Comparison of ENCODE assay signal across 8 cellular contexts in the genomic region with DNA sequence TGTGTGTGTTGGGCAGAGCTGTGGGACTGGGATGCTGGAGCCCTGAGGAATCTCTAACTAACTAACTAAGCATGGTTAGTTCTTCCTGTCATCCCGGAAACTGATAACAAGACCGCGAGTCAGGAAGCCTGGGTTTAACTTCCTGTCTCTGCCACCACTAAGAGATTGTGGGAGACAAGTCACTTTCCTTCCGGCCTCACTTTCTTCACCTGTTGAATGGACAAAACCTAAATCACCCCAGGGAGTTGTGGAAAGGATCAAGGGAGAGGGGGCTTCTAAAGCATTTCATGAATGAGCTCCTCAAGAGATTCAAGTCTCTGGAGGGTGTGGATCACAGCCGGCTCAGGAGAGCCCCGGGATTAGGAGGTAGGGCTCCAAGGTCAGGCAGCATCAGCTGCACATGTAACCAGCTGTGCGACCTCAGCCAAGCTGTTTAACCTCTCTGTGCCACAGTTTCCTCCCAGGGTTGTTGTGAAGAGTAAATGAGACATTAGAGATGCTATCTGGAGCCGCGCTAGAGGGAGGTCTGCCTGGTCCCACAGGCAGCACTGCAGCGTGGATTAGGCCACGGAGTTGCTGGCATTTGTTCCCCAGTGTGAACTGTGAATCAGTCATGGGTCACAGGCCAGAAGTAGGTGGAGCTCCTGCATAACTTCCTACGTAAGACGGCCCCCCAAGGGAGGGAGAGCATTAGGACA.
A peak's percentile ranks its signal among the peaks of the same experiment; 100 is the strongest.
DNase-seq lines count a peak whose midpoint lies in the region; ATAC-seq, FAIRE-seq and TF ChIP-seq lines count a peak whose summit lies in the region.
"Had no signal": no experiment of that assay in that cellular context is flagged by ENCODE, and none has a peak within 500 bp of the region (broad histone marks: within the 10 kb centered on the region; RNA-seq: fewer than 3 reads in every experiment).

No MANE protein-coding gene starts in this region.

- no peaks in the 10 kb centered on the region; the same call in 1 of the 2 replicates for H3K4me1 ChIP-seq in GM23338 (ENCODE audit: insufficient read depth)
- H3K4me1 ChIP-seq in GM12878 (ENCODE audit: control insufficient read depth, insufficient read depth, low read length): peaks cover 5% of the 10 kb centered on the region; the same call in 1 of the 2 replicates
- peaks cover 26 to 33% of the 10 kb centered on the region in 2 donors for H3K4me1 ChIP-seq in naive thymus-derived CD4-positive, alpha-beta T cell (ENCODE audit: control insufficient read depth in 2 of 2, insufficient read depth in 2 of 2, low read length in 2 of 2)
- peaks cover 28% of the 10 kb centered on the region for H3K4me1 ChIP-seq in upper lobe of right lung

- no peak overlapping the region for H3K4me3 Mint-ChIP-seq in GM23338
- H3K4me3 Mint-ChIP-seq in T-helper 1 cell treated with Interleukin-12 subunit alpha and Interleukin-12 subunit beta and Interleukin-4 antibody, amounts not matched to agents 30 μg/mL and 1 μg/mL, for 36 hours: peak overlapping the region; percentile 55
- peak overlapping the region; percentile 59 to 83 (median 72) for H3K4me3 Mint-ChIP-seq in naive thymus-derived CD4-positive, alpha-beta T cell

- H3K9me3 Mint-ChIP-seq in GM23338: no peaks in the 10 kb centered on the region; the same call in 2 of the 3 replicates
- no peaks in the 10 kb centered on the region for H3K9me3 Mint-ChIP-seq in T-helper 1 cell treated with Interleukin-12 subunit alpha and Interleukin-12 subunit beta and Interleukin-4 antibody, amounts not matched to agents 30 μg/mL and 1 μg/mL, for 36 hours
- no peaks in the 10 kb centered on the region for H3K9me3 Mint-ChIP-seq in naive thymus-derived CD4-positive, alpha-beta T cell

- no peaks in the 10 kb centered on the region for H3K36me3 Mint-ChIP-seq in GM23338 (ENCODE audit: low read depth)
- H3K36me3 Mint-ChIP-seq in T-helper 1 cell treated with Interleukin-12 subunit alpha and Interleukin-12 subunit beta and Interleukin-4 antibody, amounts not matched to agents 30 μg/mL and 1 μg/mL, for 36 hours (ENCODE audit: low read depth): peaks cover 9% of the 10 kb centered on the region
- peaks cover 0 to 6% (median 0%) of the 10 kb centered on the region in 5 donors for H3K36me3 Mint-ChIP-seq in naive thymus-derived CD4-positive, alpha-beta T cell

- H3K9me2 ChIP-seq in GM23338 (ENCODE audit: insufficient read depth): no peaks in the 10 kb centered on the region

- H4K20me1 ChIP-seq in GM23338 (replicated peaks; ENCODE audit: insufficient read depth) (no peaks in the 10 kb centered on the region), GM12878 (ENCODE audit: control insufficient read depth, insufficient read depth) (no peaks in the 10 kb centered on the region)

- H3K36me3 ChIP-seq in GM23338 (ENCODE audit: insufficient read depth) (no peaks in the 10 kb centered on the region), GM12878 (ENCODE audit: control insufficient read depth in 2 of 2, insufficient read depth in 2 of 2, low read length in 1 of 2) (no peaks in the 10 kb centered on the region; a peak in 1 of 4 replicates), upper lobe of right lung (no peaks in the 10 kb centered on the region)
- no peaks in the 10 kb centered on the region for H3K36me3 ChIP-seq in naive thymus-derived CD4-positive, alpha-beta T cell (ENCODE audit: control insufficient read depth in 2 of 3, insufficient read depth in 3 of 3, low read length in 3 of 3)
- H3K36me3 ChIP-seq: WERI-Rb-1 had no signal

- no peak for DNase-seq in GM23338 (ENCODE audit: low spot score)
- no peak for DNase-seq in GM12878 (ENCODE audit: low read depth, low spot score)
- DNase-seq in naive thymus-derived CD4-positive, alpha-beta T cell: peak in 4 of 9 donors; percentile 2 to 28 (median 22)
- DNase-seq in upper lobe of right lung: no peak
- DNase-seq: WERI-Rb-1 had no signal

- no peak overlapping the region for H3K27ac Mint-ChIP-seq in GM23338
- peak overlapping the region; percentile 31 for H3K27ac Mint-ChIP-seq in T-helper 1 cell treated with Interleukin-12 subunit alpha and Interleukin-12 subunit beta and Interleukin-4 antibody, amounts not matched to agents 30 μg/mL and 1 μg/mL, for 36 hours
- peak overlapping the region; percentile 14 to 83 (median 60) for H3K27ac Mint-ChIP-seq in naive thymus-derived CD4-positive, alpha-beta T cell

- FAIRE-seq in GM12878 (lab: Jason Lieb, UNC): peak; percentile 54

- RAD21 ChIA-PET in GM12878 (lab: Charles Lee; ENCODE audit: unreplicated experiment): interaction anchor here (1.1 to 1.7 kb wide), 2 partner anchors 19 to 50 kb away, joined by 3 read pairs; no protein-coding TSS in a partner anchor

- H3K9me3 ChIP-seq in GM12878 (replicated peaks; ENCODE audit: control insufficient read depth, insufficient read depth, low read length): no peaks in the 10 kb centered on the region
- no peaks in the 10 kb centered on the region for H3K9me3 ChIP-seq in naive thymus-derived CD4-positive, alpha-beta T cell (ENCODE audit: control insufficient read depth in 2 of 3, low read length in 3 of 3)
- no peaks in the 10 kb centered on the region for H3K9me3 ChIP-seq in upper lobe of right lung

- H3K27ac ChIP-seq in GM23338 (ENCODE audit: low read depth) (no peak overlapping the region), GM12878 (ENCODE audit: control insufficient read depth, insufficient read depth) (no peak overlapping the region), upper lobe of right lung (no peak overlapping the region)
- H3K27ac ChIP-seq in naive thymus-derived CD4-positive, alpha-beta T cell (ENCODE audit: low read depth, low read length): no peak overlapping the region
- H3K27ac ChIP-seq: WERI-Rb-1 had no signal

- H3K4me3 ChIP-seq in GM23338 (no peak overlapping the region), GM12878 (no peak overlapping the region), upper lobe of right lung (no peak overlapping the region)
- H3K4me3 ChIP-seq in naive thymus-derived CD4-positive, alpha-beta T cell (ENCODE audit: low read length): peak overlapping the region; percentile 43

- CTCF ChIA-PET in GM12878 (lab: Yijun Ruan, JAX): interaction anchor here (1.2 to 2.8 kb wide), 4 partner anchors 9 to 269 kb away, joined by 3 to 10 read pairs (median 6); no protein-coding TSS in a partner anchor
- CTCF ChIA-PET in naive thymus-derived CD4-positive, alpha-beta T cell (lab: Charles Lee): interaction anchor here (0.5 to 0.7 kb wide), 3 partner anchors 28 to 276 kb away, joined by 3 to 4 read pairs (median 3); no protein-coding TSS in a partner anchor

- H3K4me2 ChIP-seq in GM23338: no peak overlapping the region
- 0 out of 2 replicates have a peak overlapping the region, but pooled peaks have one; percentile 27 for H3K4me2 ChIP-seq in GM12878 (ENCODE audit: control insufficient read depth, insufficient read depth)

- intact Hi-C loops in GM12878 (cut with micrococcal nuclease; ENCODE audit: unreplicated experiment): no loop called here
- intact Hi-C loops in naive thymus-derived CD4-positive, alpha-beta T cell (cut with micrococcal nuclease): loop anchor here (2.0 to 5.0 kb wide), 4 partner anchors 48 to 267 kb away; no protein-coding TSS in a partner anchor
- intact Hi-C loops in upper lobe of right lung (cut with DNase I): no loop called here

- SMC1A ChIA-PET in GM12878 (lab: Charles Lee; ENCODE audit: uncharacterized antibody, unreplicated experiment): interaction anchor here (0.8 to 2.8 kb wide), 8 partner anchors 9 to 269 kb away, joined by 3 to 8 read pairs (median 4); no protein-coding TSS in a partner anchor

- H3K27me3 Mint-ChIP-seq in GM23338 (ENCODE audit: insufficient read depth, low read depth, poor library complexity): peaks cover 9% of the 10 kb centered on the region
- peaks cover 53% of the 10 kb centered on the region for H3K27me3 Mint-ChIP-seq in T-helper 1 cell treated with Interleukin-12 subunit alpha and Interleukin-12 subunit beta and Interleukin-4 antibody, amounts not matched to agents 30 μg/mL and 1 μg/mL, for 36 hours (ENCODE audit: low read depth)
- peaks cover 0 to 66% (median 5%) of the 10 kb centered on the region in 5 donors for H3K27me3 Mint-ChIP-seq in naive thymus-derived CD4-positive, alpha-beta T cell

- peak; percentile 38 for ATAC-seq in GM23338
- no peak; the same call in 1 of the 3 replicates for ATAC-seq in GM12878
- peak; percentile 56 for ATAC-seq in naive thymus-derived CD4-positive, alpha-beta T cell
- no peak for ATAC-seq in GM21717 (IDR thresholded peaks at IDR 0.05; ENCODE audit: unreplicated experiment)
- no peak for ATAC-seq in GM19395 (IDR thresholded peaks at IDR 0.05; ENCODE audit: unreplicated experiment)
- ATAC-seq in upper lobe of right lung: no peak

- H3K27me3 ChIP-seq in GM23338 (ENCODE audit: insufficient read depth) (no peaks in the 10 kb centered on the region), GM12878 (replicated peaks in 1 of 2; ENCODE audit: control insufficient read depth in 2 of 2, insufficient read depth in 2 of 2, low read length in 1 of 2) (no peaks in the 10 kb centered on the region), upper lobe of right lung (no peaks in the 10 kb centered on the region)
- no peaks in the 10 kb centered on the region for H3K27me3 ChIP-seq in naive thymus-derived CD4-positive, alpha-beta T cell (ENCODE audit: control insufficient read depth in 2 of 2, insufficient read depth in 2 of 2, low read length in 2 of 2)

- in situ Hi-C loops in GM12878 (cut with MboI): no loop called here

- TF ChIP-seq RAD21 in GM12878 (IDR thresholded peaks at IDR 0.05; ENCODE audit: insufficient read depth, low read depth, low read length): no peak

- H3F3A ChIP-seq in GM23338 (replicated peaks; ENCODE audit: low read depth): no peaks in the 10 kb centered on the region

- no peak for TF ChIP-seq POLR2A in GM12878 (IDR thresholded peaks at IDR 0.05; ENCODE audit: low read depth, low read length)

- H3K79me2 ChIP-seq in GM23338 (replicated peaks; ENCODE audit: insufficient read depth): no peaks in the 10 kb centered on the region
- H3K79me2 ChIP-seq in GM12878 (ENCODE audit: control insufficient read depth, insufficient read depth, low read length): no peaks in the 10 kb centered on the region

- TF ChIP-seq CTCF in GM23338 (conservative IDR thresholded peaks at IDR 0.05; ENCODE audit: low read depth in 2 of 2) (no peak), GM12878 (IDR thresholded peaks at IDR 0.05 in 2 of 3, conservative IDR thresholded peaks at IDR 0.05 in 1 of 3; ENCODE audit: control insufficient read depth in 2 of 3, extremely low read depth in 1 of 3, insufficient read depth in 1 of 3, low read depth in 3 of 3, low read length in 3 of 3) (no peak), upper lobe of right lung (IDR thresholded peaks at IDR 0.05) (no peak)

- no TSS peak for BruUV-seq in GM12878 (replicated peaks; lab: Mats Ljungman, UMichigan)

- no peak for TF ChIP-seq EP300 in GM12878 (IDR thresholded peaks at IDR 0.05; ENCODE audit: borderline replicate concordance in 1 of 2, control insufficient read depth in 1 of 2, low read depth in 2 of 2, low read length in 2 of 2)

- H2AFZ ChIP-seq in GM23338: no peak overlapping the region
- H2AFZ ChIP-seq in GM12878 (ENCODE audit: control insufficient read depth, low read depth, low read length): peak overlapping the region; percentile 59

- 52% methylated on average over 13 of the region's 13 CpGs for WGBS in GM12878 (ENCODE audit: insufficient coverage, insufficient replicate concordance, low lambda C conversion rate, missing lambda C conversion rate)

- POLR2A ChIA-PET in GM12878 (lab: Charles Lee): no interaction called here
- POLR2A ChIA-PET in naive thymus-derived CD4-positive, alpha-beta T cell (lab: Charles Lee): interaction anchor here (1.5 kb wide), 1 partner anchor 24 kb away, joined by 3 read pairs; no protein-coding TSS in a partner anchor

- H3K9ac ChIP-seq in GM12878 (ENCODE audit: control insufficient read depth, insufficient read depth, low read length): no peak overlapping the region

- H3K4me1 Mint-ChIP-seq in GM23338: peaks cover 13% of the 10 kb centered on the region
- H3K4me1 Mint-ChIP-seq in T-helper 1 cell treated with Interleukin-12 subunit alpha and Interleukin-12 subunit beta and Interleukin-4 antibody, amounts not matched to agents 30 μg/mL and 1 μg/mL, for 36 hours (ENCODE audit: low read depth): peaks cover 40% of the 10 kb centered on the region
- H3K4me1 Mint-ChIP-seq in naive thymus-derived CD4-positive, alpha-beta T cell: peaks cover 20 to 63% (median 45%) of the 10 kb centered on the region in 7 donors

Comparison
In these comparisons a context has a peak if more than half of its experiments do, and no peak if none do; other contexts are left out.
1. ATAC-seq: peak in GM23338 (single experiment) and naive thymus-derived CD4-positive, alpha-beta T cell (single experiment); none in GM12878 (single experiment), GM21717 (single experiment), GM19395 (single experiment) and upper lobe of right lung (single experiment).
2. intact Hi-C loops: an anchor here in naive thymus-derived CD4-positive, alpha-beta T cell (2.0 to 5.0 kb wide); none called in GM12878 and upper lobe of right lung.